ENCODE assay signal across 19 cellular contexts in genomic region chr5:52928664-52929063, GRCh38.
A peak's percentile ranks its signal among the peaks of the same experiment; 100 is the strongest.
DNase-seq lines count a peak whose midpoint lies in the region; ATAC-seq, FAIRE-seq and TF ChIP-seq lines count a peak whose summit lies in the region.
"Had no signal": no experiment of that assay in that cellular context is flagged by ENCODE, and none has a peak within 500 bp of the region (broad histone marks: within the 10 kb centered on the region; RNA-seq: fewer than 3 reads in every experiment).

No MANE protein-coding gene starts in this region.

- no peak for TF ChIP-seq POLR2A in H54 (IDR thresholded peaks at IDR 0.05; ENCODE audit: low read depth, low read length)

- H3K36me3 Mint-ChIP-seq in stimulated activated naive B cell treated with anti-CD40 and anti-IgM and Interleukin-4, amounts not matched to agents 10 μg/mL and 1 μg/mL and 100 μg/mL, for 72 hours: no peaks in the 10 kb centered on the region
- H3K36me3 Mint-ChIP-seq: CD14-positive monocyte, IgD-negative memory B cell had no signal

- TF ChIP-seq CTCF in fibroblast of villous mesenchyme (IDR thresholded peaks at IDR 0.05; ENCODE audit: insufficient read depth, low read depth, low read length): no peak

- H3K4me3 ChIP-seq in fibroblast of villous mesenchyme (ENCODE audit: low read depth, low read length): no peak overlapping the region
- H3K4me3 ChIP-seq: BLaER1, GM23248 had no signal

- peaks cover 6 to 7% of the 10 kb centered on the region in 2 donors for H3K27me3 Mint-ChIP-seq in stimulated activated naive B cell treated with anti-CD40 and anti-IgM and Interleukin-4, amounts not matched to agents 10 μg/mL and 1 μg/mL and 100 μg/mL, for 72 hours

- H3K9me3 Mint-ChIP-seq in stimulated activated naive B cell treated with anti-CD40 and anti-IgM and Interleukin-4, amounts not matched to agents 10 μg/mL and 1 μg/mL and 100 μg/mL, for 72 hours: no peaks in the 10 kb centered on the region
- H3K9me3 Mint-ChIP-seq: CD4-positive, alpha-beta memory T cell; IgD-negative memory B cell had no signal

- H3K4me1 Mint-ChIP-seq in stimulated activated naive B cell treated with anti-CD40 and anti-IgM and Interleukin-4, amounts not matched to agents 10 μg/mL and 1 μg/mL and 100 μg/mL, for 72 hours: peaks cover 0 to 3% of the 10 kb centered on the region in 2 donors
- H3K4me1 Mint-ChIP-seq: IgD-negative memory B cell had no signal

- FAIRE-seq in H54 (lab: Jason Lieb, UNC): peak; percentile 27
- FAIRE-seq: GM19239, HepG2 had no signal

- no peak overlapping the region for H3K4me3 Mint-ChIP-seq in stimulated activated naive B cell treated with anti-CD40 and anti-IgM and Interleukin-4, amounts not matched to agents 10 μg/mL and 1 μg/mL and 100 μg/mL, for 72 hours
- H3K4me3 Mint-ChIP-seq: CD14-positive monocyte; CD4-positive, alpha-beta memory T cell; IgD-negative memory B cell had no signal

- peak; percentile 27 to 34 for ATAC-seq in stimulated activated naive B cell treated with anti-CD40 and anti-IgM and Interleukin-4, amounts not matched to agents 10 μg/mL and 1 μg/mL and 100 μg/mL, for 72 hours (replicated peaks)
- ATAC-seq in stimulated activated naive CD8-positive, alpha-beta T cell treated with anti-CD3 and anti-CD28 coated beads, Interleukin-15, Interleukin-2, amounts not matched to agents 100 U/mL and 50 U/mL, for 24 hours: no peak
- ATAC-seq: HepG2 had no signal

- DNase-seq in H54 (ENCODE audit: insufficient read length, low spot score) (no peak), OCI-M1 (lab: John Stamatoyannopoulos, UW) (peak; percentile 65), fibroblast of villous mesenchyme (ENCODE audit: low read depth) (peak; percentile 53), T-helper 1 cell (no peak)
- no peak for DNase-seq in stimulated activated naive B cell treated with anti-CD40 and anti-IgM and Interleukin-4, amounts not matched to agents 10 μg/mL and 1 μg/mL and 100 μg/mL, for 72 hours
- no peak for DNase-seq in stimulated activated CD4-positive, alpha-beta T cell treated with anti-CD3 and anti-CD28 coated beads, Interleukin-1b, Interleukin-23, amount 100 ng/mL, for 48 hours
- DNase-seq in stimulated activated naive CD8-positive, alpha-beta T cell treated with anti-CD3 and anti-CD28 coated beads, Interleukin-15, Interleukin-2, amounts not matched to agents 100 U/mL and 50 U/mL, for 24 hours: no peak
- DNase-seq: 8988T; CD4-positive, alpha-beta memory T cell; DMS153; DMS79; GDM1; GM23248; HCEC 1CT had no signal

- H3K27ac Mint-ChIP-seq in stimulated activated naive B cell treated with anti-CD40 and anti-IgM and Interleukin-4, amounts not matched to agents 10 μg/mL and 1 μg/mL and 100 μg/mL, for 72 hours: no peak overlapping the region
- H3K27ac Mint-ChIP-seq: CD14-positive monocyte; CD4-positive, alpha-beta memory T cell; IgD-negative memory B cell had no signal

Comparison
In these comparisons a context has a peak if more than half of its experiments do, and no peak if none do; other contexts are left out.
1. DNase-seq: peak in OCI-M1 (single experiment) and fibroblast of villous mesenchyme (single experiment); none in H54 (single experiment), stimulated activated naive B cell treated with anti-CD40 and anti-IgM and Interleukin-4, amounts not matched to agents 10 μg/mL and 1 μg/mL and 100 μg/mL, for 72 hours (single experiment), T-helper 1 cell (0 of 5), stimulated activated CD4-positive, alpha-beta T cell treated with anti-CD3 and anti-CD28 coated beads, Interleukin-1b, Interleukin-23, amount 100 ng/mL, for 48 hours (single experiment) and stimulated activated naive CD8-positive, alpha-beta T cell treated with anti-CD3 and anti-CD28 coated beads, Interleukin-15, Interleukin-2, amounts not matched to agents 100 U/mL and 50 U/mL, for 24 hours (single experiment).